11 cellular contexts compared by ENCODE assay signal in genomic region chr15:99613481-99613880, GRCh38. TPM values are rescaled to one million over a fixed set of nuclear protein-coding genes. Genes with fewer than 3 reads are reported as not detected.
DNase-seq lines count a peak whose midpoint lies in the region; ATAC-seq, FAIRE-seq and TF ChIP-seq lines count a peak whose summit lies in the region.
"Had no signal": no experiment of that assay in that cellular context is flagged by ENCODE, and none has a peak within 500 bp of the region (broad histone marks: within the 10 kb centered on the region; RNA-seq: fewer than 3 reads in every experiment).

No MANE protein-coding gene starts in this region.

- RAD21 ChIA-PET in GM12878 (lab: Charles Lee; ENCODE audit: unreplicated experiment): interaction anchor here (1.6 to 3.1 kb wide), 3 partner anchors 12 to 109 kb away, joined by 3 to 19 read pairs (median 6); no protein-coding TSS in a partner anchor

- H3K4me1 ChIP-seq in GM12878 (ENCODE audit: control insufficient read depth, insufficient read depth, low read length) (peaks cover 20% of the 10 kb centered on the region), mesodermal cell (ENCODE audit: control insufficient read depth, insufficient read depth, low read length, poor library complexity, severe bottlenecking) (peaks cover 5% of the 10 kb centered on the region), upper lobe of right lung (peaks cover 39% of the 10 kb centered on the region), mammary epithelial cell (ENCODE audit: insufficient read depth, low read length) (peaks cover 19% of the 10 kb centered on the region)

- H3K27ac ChIP-seq in HL-60 (replicated peaks) (peak overlapping the region; percentile 74), GM12878 (ENCODE audit: control insufficient read depth, insufficient read depth) (no peak overlapping the region), mesodermal cell (ENCODE audit: low read depth, low read length, severe bottlenecking) (peak overlapping the region; percentile 37), upper lobe of right lung (peak overlapping the region; percentile 87), mammary epithelial cell (ENCODE audit: insufficient read depth, low read depth, low read length) (no peak overlapping the region)

- WGBS in GM12878 (ENCODE audit: insufficient coverage, insufficient replicate concordance, low lambda C conversion rate, missing lambda C conversion rate): 88% methylated on average over 3 of the region's 3 CpGs
- WGBS in mesodermal cell (ENCODE audit: insufficient coverage in 2 of 2), 2 experiments: 82 to 86% methylated on average over 1 of the region's 3 CpGs
- WGBS in mammary epithelial cell (ENCODE audit: low coverage, missing lambda C conversion rate): 100% methylated on average over 3 of the region's 3 CpGs

- H3K9ac ChIP-seq in GM12878 (ENCODE audit: control insufficient read depth, insufficient read depth, low read length) (no peak overlapping the region), mammary epithelial cell (ENCODE audit: insufficient read depth, low read length) (no peak overlapping the region)

- in situ Hi-C loops in GM12878 (cut with MboI): no loop called here
- in situ Hi-C loops in mammary epithelial cell (cut with MboI; ENCODE audit: low sequenced_read_pairs in 2 of 2): no loop called here

- H3K27me3 ChIP-seq in HL-60 (ENCODE audit: insufficient read depth, poor library complexity, severe bottlenecking): no peaks in the 10 kb centered on the region
- H3K27me3 ChIP-seq in GM12878 (replicated peaks in 1 of 2; ENCODE audit: control insufficient read depth in 2 of 2, insufficient read depth in 2 of 2, low read length in 1 of 2): no peaks in the 10 kb centered on the region
- no peaks in the 10 kb centered on the region for H3K27me3 ChIP-seq in upper lobe of right lung
- H3K27me3 ChIP-seq in mammary epithelial cell (ENCODE audit: insufficient read depth, low read length): no peaks in the 10 kb centered on the region

- TF ChIP-seq RAD21 in GM12878 (IDR thresholded peaks at IDR 0.05; ENCODE audit: insufficient read depth, low read depth, low read length): no peak

- CTCF ChIA-PET in GM12878 (lab: Yijun Ruan, JAX): interaction anchor here (1.0 to 3.3 kb wide), 6 partner anchors 8 to 44 kb away, joined by 3 to 13 read pairs (median 4); no protein-coding TSS in a partner anchor
- CTCF ChIA-PET in mammary epithelial cell (lab: Charles Lee; ENCODE audit: low non-redundant PET): no interaction called here

- TF ChIP-seq CTCF in HL-60 (IDR thresholded peaks at IDR 0.05; ENCODE audit: insufficient read depth, low read length): no peak
- no peak for TF ChIP-seq CTCF in GM12878 (IDR thresholded peaks at IDR 0.05 in 2 of 3, conservative IDR thresholded peaks at IDR 0.05 in 1 of 3; ENCODE audit: control insufficient read depth in 2 of 3, extremely low read depth in 1 of 3, insufficient read depth in 1 of 3, low read depth in 3 of 3, low read length in 3 of 3)
- no peak for TF ChIP-seq CTCF in upper lobe of right lung (IDR thresholded peaks at IDR 0.05)
- no peak for TF ChIP-seq CTCF in mammary epithelial cell (conservative IDR thresholded peaks at IDR 0.05 in 1 of 2, IDR thresholded peaks at IDR 0.05 in 1 of 2; ENCODE audit: extremely low read depth in 1 of 2, insufficient read depth in 1 of 2, low read depth in 1 of 2, low read length in 2 of 2)

- no peaks in the 10 kb centered on the region for H3K36me3 ChIP-seq in GM12878 (ENCODE audit: control insufficient read depth in 2 of 2, insufficient read depth in 2 of 2, low read length in 1 of 2)
- no peaks in the 10 kb centered on the region for H3K36me3 ChIP-seq in mesodermal cell (ENCODE audit: control insufficient read depth, insufficient read depth, low read length)
- no peaks in the 10 kb centered on the region for H3K36me3 ChIP-seq in upper lobe of right lung
- H3K36me3 ChIP-seq in mammary epithelial cell (ENCODE audit: insufficient read depth, low read length): no peaks in the 10 kb centered on the region

- intact Hi-C loops in GM12878 (cut with micrococcal nuclease; ENCODE audit: unreplicated experiment): loop anchor here (5.0 kb wide), 1 partner anchor 46 kb away; the partner anchor contains the start of gene MEF2A
- intact Hi-C loops in upper lobe of right lung (cut with DNase I): no loop called here
- intact Hi-C loops in mammary epithelial cell (cut with micrococcal nuclease): no loop called here

- H2AFZ ChIP-seq in GM12878 (ENCODE audit: control insufficient read depth, low read depth, low read length) (no peak overlapping the region), mammary epithelial cell (ENCODE audit: low read depth, low read length) (no peak overlapping the region)

- TF ChIP-seq EP300 in GM12878 (IDR thresholded peaks at IDR 0.05; ENCODE audit: borderline replicate concordance in 1 of 2, control insufficient read depth in 1 of 2, low read depth in 2 of 2, low read length in 2 of 2): no peak

- FAIRE-seq in GM12878 (lab: Jason Lieb, UNC): no peak

- H3K79me2 ChIP-seq in GM12878 (ENCODE audit: control insufficient read depth, insufficient read depth, low read length) (peaks cover 82% of the 10 kb centered on the region), mammary epithelial cell (ENCODE audit: insufficient read depth, low read length) (peaks cover 86% of the 10 kb centered on the region)

- H4K20me1 ChIP-seq in GM12878 (ENCODE audit: control insufficient read depth, insufficient read depth) (no peaks in the 10 kb centered on the region), mammary epithelial cell (ENCODE audit: insufficient read depth, low read length) (no peaks in the 10 kb centered on the region)

- dilution Hi-C loops in mammary epithelial cell (cut with HindIII; ENCODE audit: low sequenced_read_pairs): no loop called here

- ATAC-seq in GM12878: no peak
- ATAC-seq in upper lobe of right lung: no peak
- no peak for ATAC-seq in GM18502 (IDR thresholded peaks at IDR 0.05; ENCODE audit: poor library complexity, unreplicated experiment)

- no peak overlapping the region for H3K4me3 ChIP-seq in HL-60 (replicated peaks; ENCODE audit: insufficient read depth, low read length)
- H3K4me3 ChIP-seq in GM12878: no peak overlapping the region
- no peak overlapping the region for H3K4me3 ChIP-seq in mesodermal cell (ENCODE audit: extremely low read depth, insufficient read depth, low read length, poor library complexity, severe bottlenecking)
- no peak overlapping the region for H3K4me3 ChIP-seq in upper lobe of right lung
- H3K4me3 ChIP-seq in mammary epithelial cell (replicated peaks in 1 of 3; ENCODE audit: insufficient read depth in 1 of 3, low read depth in 2 of 3, low read length in 3 of 3): no peak overlapping the region

- DNase-seq in HL-60 (ENCODE audit: low read depth in 1 of 2, low spot score in 1 of 2) (no peak), GM12878 (ENCODE audit: low read depth, low spot score) (no peak), upper lobe of right lung (no peak), mammary epithelial cell (no peak), SKM-1 treated with dmso at 0.1 percent for 144 hours (lab: John Stamatoyannopoulos, UW; ENCODE audit: unreplicated experiment) (no peak)
- DNase-seq: DMS 273 treated with DMSO at 0.1 percent for 48 hours, H7, NCI-H1930, NCI-H2171 had no signal

- H3K9me3 ChIP-seq in GM12878 (replicated peaks; ENCODE audit: control insufficient read depth, insufficient read depth, low read length): no peaks in the 10 kb centered on the region; the same call in 2 of the 3 replicates
- no peaks in the 10 kb centered on the region for H3K9me3 ChIP-seq in mesodermal cell (ENCODE audit: control insufficient read depth, low read length)
- no peaks in the 10 kb centered on the region for H3K9me3 ChIP-seq in upper lobe of right lung
- H3K9me3 ChIP-seq in mammary epithelial cell (replicated peaks; ENCODE audit: insufficient read depth, low read length): no peaks in the 10 kb centered on the region

- peak overlapping the region; percentile 7; the same call in 1 of the 2 replicates for H3K4me2 ChIP-seq in GM12878 (ENCODE audit: control insufficient read depth, insufficient read depth)
- no peak overlapping the region for H3K4me2 ChIP-seq in mammary epithelial cell (ENCODE audit: insufficient read depth, low read depth, low read length)

- SMC1A ChIA-PET in GM12878 (lab: Charles Lee; ENCODE audit: uncharacterized antibody, unreplicated experiment): interaction anchor here (0.6 to 2.9 kb wide), 9 partner anchors 13 to 269 kb away, joined by 3 to 18 read pairs (median 4); partner anchors contain the start of gene MEF2A

- POLR2A ChIA-PET in GM12878 (lab: Charles Lee): interaction anchor here (1.6 kb wide), 1 partner anchor 13 kb away, joined by 3 read pairs; no protein-coding TSS in a partner anchor

- TF ChIP-seq POLR2A in GM12878 (IDR thresholded peaks at IDR 0.05; ENCODE audit: low read depth, low read length): no peak

- BruUV-seq in GM12878 (replicated peaks; lab: Mats Ljungman, UMichigan) (no TSS peak), mammary epithelial cell (replicated peaks; lab: Mats Ljungman, UMichigan) (no TSS peak)

RNA-seq across cellular contexts. Expression of gene MEF2A, which starts 47.7 kb away (rescaled TPM):
- 105 and 111 TPM in 2 replicates for total RNA-seq in GM12878 (2013; cell fraction: nucleolus; rRNA removed)
- total RNA-seq in GM12878 (2014; rRNA removed) (35.1 and 39.5 TPM in 2 replicates), GM12878 (2014; rRNA removed; fragmentation: Illumina TruSeq; extraction: Trizol) (36.6 and 38.5 TPM in 2 replicates), GM12878 (2021) (41.0 and 46.7 TPM in 2 replicates), upper lobe of right lung (86.8 TPM), mammary epithelial cell (10 to 100 TPM; 39.8 to 46.0 TPM)
- 12.7 TPM for polyA plus RNA-seq in GM12878 (2011; ENCODE audit: low read depth)
- polyA plus RNA-seq in GM12878 (2011; rRNA removed) (43.2 and 50.5 TPM in 2 replicates), GM12878 (2014; fragmentation: Illumina TruSeq; extraction: Trizol) (38.9 and 49.5 TPM in 2 replicates), GM12878 (2014; fragmentation: Nextera tagmentation; extraction: Ambion mirVana) (1 to 10 TPM; 7.2 to 7.9 TPM), GM12878 (2014; rRNA removed) (37.1 and 45.7 TPM in 2 replicates), GM12878 (2016; fragmentation: Nextera tagmentation; extraction: Ambion mirVana) (10 to 100 TPM; 30.2 to 33.3 TPM), mammary epithelial cell (19.0 TPM)
- polyA plus RNA-seq in GM12878 (2011; cell fraction: cytosol; rRNA removed): 23.1 and 23.5 TPM in 2 replicates
- polyA plus RNA-seq in GM12878 (2011; cell fraction: nucleus; rRNA removed): 65.2 and 65.9 TPM in 2 replicates
- 21.1 and 27.5 TPM in 2 replicates for polyA plus RNA-seq in GM12878 (2012)
- polyA minus RNA-seq in GM12878 (2011; rRNA and poly(A)+ RNA removed): 48.6 and 49.4 TPM in 2 replicates
- 14.4 and 17.7 TPM in 2 replicates for polyA minus RNA-seq in GM12878 (2011; cell fraction: cytosol; rRNA and poly(A)+ RNA removed)
- polyA minus RNA-seq in GM12878 (2011; cell fraction: nucleus; rRNA and poly(A)+ RNA removed): 45.7 and 69.9 TPM in 2 replicates
- polyA plus RNA-seq in mesodermal cell (2013, experiment 1 of 2): 33.2 TPM
- 35.4 TPM for polyA plus RNA-seq in mesodermal cell (2013, experiment 2 of 2)
- 26.4 TPM for polyA minus RNA-seq in mammary epithelial cell

Comparison
In these comparisons a context has a peak if more than half of its experiments do, and no peak if none do; other contexts are left out.
1. H3K27ac ChIP-seq: peak in HL-60 (single experiment), mesodermal cell (single experiment) and upper lobe of right lung (single experiment); none in GM12878 (single experiment) and mammary epithelial cell (single experiment).